1 cellular context compared by ENCODE assay signal in genomic region chr18:13810950-13811485, GRCh38.
TF ChIP-seq lines count a peak whose summit lies in the region.

No MANE protein-coding gene starts in this region.

TF ChIP-seq in H1, 55 proteins besides CTCF, POLR2A, EP300 and RAD21 (continued from another document):
- no peak for TF ChIP-seq MAX (IDR thresholded peaks at IDR 0.05)
